ENCODE assay signal across 24 cellular contexts in the genomic region with DNA sequence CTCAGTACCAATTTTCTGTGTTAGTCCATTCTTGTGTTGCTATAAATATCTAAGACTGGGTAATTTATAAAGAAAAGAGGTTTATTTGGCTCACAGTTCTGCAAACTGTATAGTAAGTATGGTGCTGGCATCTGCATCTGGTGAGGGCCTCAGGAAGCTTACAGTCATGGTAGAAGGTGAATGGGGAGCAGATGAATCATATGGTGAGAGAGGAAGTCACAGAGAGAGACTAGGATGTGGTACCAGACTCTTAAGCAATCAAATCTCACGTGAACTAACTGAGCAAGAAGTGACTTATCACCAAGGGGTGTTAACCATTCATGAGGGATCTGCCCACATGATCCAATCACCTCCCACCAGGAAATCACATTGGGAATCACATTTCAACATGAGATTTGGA.
DNase-seq lines count a peak whose midpoint lies in the region; TF ChIP-seq lines count a peak whose summit lies in the region.
"Had no signal": no experiment of that assay in that cellular context is flagged by ENCODE, and none has a peak within 500 bp of the region (broad histone marks: within the 10 kb centered on the region; RNA-seq: fewer than 3 reads in every experiment).

No MANE protein-coding gene starts in this region.

- H3K36me3 ChIP-seq in endodermal cell (ENCODE audit: control insufficient read depth, insufficient read depth, low read length) (no peaks in the 10 kb centered on the region), SK-N-SH (replicated peaks in 1 of 2; ENCODE audit: control insufficient read depth in 1 of 2, insufficient read depth in 2 of 2, low read length in 1 of 2) (no peaks in the 10 kb centered on the region)
- H3K36me3 ChIP-seq: esophagus squamous epithelium, gastroesophageal sphincter, neural progenitor cell, stomach, tibial artery had no signal

- H3K36me3 Mint-ChIP-seq in endodermal cell (ENCODE audit: low read depth), result peaks cover 2% of the 10 kb centered on the region
- H3K36me3 Mint-ChIP-seq: brain; CD4-positive, CD25-positive, alpha-beta regulatory T cell; neural progenitor cell had no signal

- TF ChIP-seq RAD21 in SK-N-SH (IDR thresholded peaks at IDR 0.05; ENCODE audit: low read length), result no peak

- no peak overlapping the region for H2AFZ ChIP-seq in SK-N-SH (ENCODE audit: low read depth)
- H2AFZ ChIP-seq: neural progenitor cell had no signal

- WGBS in endodermal cell (ENCODE audit: insufficient coverage in 1 of 2, insufficient read length in 1 of 2), 2 experiments, result 86% methylated on average over 1 of the region's 1 CpG; no CpG with 5 or more reads in 1 of the 2 experiments
- WGBS in SK-N-SH (ENCODE audit: low lambda C conversion rate), result 80% methylated on average over 1 of the region's 1 CpG

- H3K4me2 ChIP-seq in SK-N-SH, result no peak overlapping the region
- H3K4me2 ChIP-seq: neural progenitor cell had no signal

- no peak for TF ChIP-seq EP300 in SK-N-SH (IDR thresholded peaks at IDR 0.05; ENCODE audit: borderline replicate concordance in 1 of 2, low read depth in 1 of 2, low read length in 1 of 2)

- H3K4me1 Mint-ChIP-seq in endodermal cell, result no peaks in the 10 kb centered on the region

- no peaks in the 10 kb centered on the region for H3K9me2 ChIP-seq in SK-N-SH

- POLR2A ChIA-PET in SK-N-SH (lab: Yijun Ruan, JAX), result no interaction called here

- peaks cover 16% of the 10 kb centered on the region for H3K9me3 ChIP-seq in endodermal cell (ENCODE audit: control insufficient read depth, low read length)
- no peaks in the 10 kb centered on the region for H3K9me3 ChIP-seq in SK-N-SH
- H3K9me3 ChIP-seq: gastroesophageal sphincter, tibial artery had no signal

- H3K27ac Mint-ChIP-seq in endodermal cell, result no peak overlapping the region
- H3K27ac Mint-ChIP-seq: activated CD4-positive, alpha-beta memory T cell treated with anti-CD3 and anti-CD28 coated beads, Interleukin-2, amount 10 ng/mL, durations not matched to agents 7 days and 5 days; brain; CD4-positive, CD25-positive, alpha-beta regulatory T cell; IgD-negative memory B cell; neural progenitor cell had no signal

- no peaks in the 10 kb centered on the region for H3K4me1 ChIP-seq in endodermal cell (ENCODE audit: control insufficient read depth, insufficient read depth, low read length)
- H3K4me1 ChIP-seq in SK-N-SH (ENCODE audit: control insufficient read depth in 1 of 2, insufficient read depth in 2 of 2, low read depth in 1 of 2, low read length in 1 of 2), result no peaks in the 10 kb centered on the region
- H3K4me1 ChIP-seq: esophagus squamous epithelium, gastroesophageal sphincter, tibial artery had no signal

- peaks cover 24% of the 10 kb centered on the region for H3K9me3 Mint-ChIP-seq in endodermal cell

- H3F3A ChIP-seq in SK-N-SH (replicated peaks; ENCODE audit: insufficient read depth), result no peaks in the 10 kb centered on the region

- H3K27me3 Mint-ChIP-seq in endodermal cell (ENCODE audit: insufficient read depth), result no peaks in the 10 kb centered on the region
- H3K27me3 Mint-ChIP-seq: brain, IgD-negative memory B cell had no signal

- H3K9ac ChIP-seq in endodermal cell (ENCODE audit: extremely low read depth, low read length, poor library complexity, severe bottlenecking) (no peak overlapping the region), SK-N-SH (no peak overlapping the region)
- H3K9ac ChIP-seq: neural progenitor cell had no signal

- H3K79me2 ChIP-seq in SK-N-SH (ENCODE audit: insufficient read depth), result no peaks in the 10 kb centered on the region

- TF ChIP-seq CTCF in HL-60 (IDR thresholded peaks at IDR 0.05; ENCODE audit: insufficient read depth, low read length), result no peak
- TF ChIP-seq CTCF in endodermal cell (conservative IDR thresholded peaks at IDR 0.05), result no peak
- no peak for TF ChIP-seq CTCF in SK-N-SH (IDR thresholded peaks at IDR 0.05)

- no peaks in the 10 kb centered on the region for H4K20me1 ChIP-seq in SK-N-SH (ENCODE audit: insufficient read depth)

- H3K27me3 ChIP-seq in HL-60 (ENCODE audit: insufficient read depth, poor library complexity, severe bottlenecking), result no peaks in the 10 kb centered on the region
- H3K27me3 ChIP-seq in endodermal cell (ENCODE audit: control insufficient read depth, insufficient read depth, low read length, poor library complexity, severe bottlenecking), result no peaks in the 10 kb centered on the region
- no peaks in the 10 kb centered on the region for H3K27me3 ChIP-seq in SK-N-SH (ENCODE audit: insufficient read depth)
- H3K27me3 ChIP-seq: esophagus squamous epithelium, gastroesophageal sphincter, neural progenitor cell, stomach, tibial artery had no signal

- CTCF ChIA-PET in SK-N-SH (lab: Yijun Ruan, JAX), result interaction anchor here (1.2 to 1.6 kb wide), 2 partner anchors 103 to 148 kb away, joined by 3 to 4 read pairs; no protein-coding TSS in a partner anchor

- DNase-seq in AML-193 (lab: John Stamatoyannopoulos, UW) (peak; percentile 18 to 31), HL-60 (ENCODE audit: low read depth in 1 of 2, low spot score in 1 of 2) (peak; percentile 82 to 94), RKO (ENCODE audit: low spot score) (peak; percentile 66), iris pigment epithelial cell (ENCODE audit: low read depth) (peak; percentile 35), DMS153 (lab: John Stamatoyannopoulos, UW) (no peak), endodermal cell (no peak), SK-N-SH (no peak), cerebellum (ENCODE audit: low spot score) (no peak)
- DNase-seq: activated CD4-positive, alpha-beta memory T cell treated with anti-CD3 and anti-CD28 coated beads, Interleukin-2, amount 10 ng/mL, durations not matched to agents 7 days and 5 days; CD4-positive, CD25-positive, alpha-beta regulatory T cell; esophagus squamous epithelium; hypothalamus; NCI-H146; NCI-H510A; right cardiac atrium; stimulated activated CD4-positive, alpha-beta T cell treated with anti-CD3 and anti-CD28 coated beads, Interleukin-12 subunit alpha, Interleukin-12 subunit beta, amount 100 ng/mL, for 4 hours; stomach; T-helper 9 cell; tibial artery had no signal

- H3K4me3 ChIP-seq in HL-60 (replicated peaks; ENCODE audit: insufficient read depth, low read length) (no peak overlapping the region), endodermal cell (ENCODE audit: low read length) (no peak overlapping the region), SK-N-SH (ENCODE audit: low read depth in 2 of 2, low read length in 1 of 2) (no peak overlapping the region)
- H3K4me3 ChIP-seq: esophagus squamous epithelium, gastroesophageal sphincter, neural progenitor cell, stomach, tibial artery had no signal

- H3K27ac ChIP-seq in HL-60 (replicated peaks) (peak overlapping the region; percentile 78), endodermal cell (ENCODE audit: low read depth, low read length) (no peak overlapping the region), SK-N-SH (ENCODE audit: low read depth in 2 of 2, low read length in 1 of 2) (no peak overlapping the region)
- H3K27ac ChIP-seq: esophagus squamous epithelium, gastroesophageal sphincter, neural progenitor cell, RWPE1, stomach, tibial artery had no signal

- H3K4me3 Mint-ChIP-seq in endodermal cell, result no peak overlapping the region
- H3K4me3 Mint-ChIP-seq: activated CD4-positive, alpha-beta memory T cell treated with anti-CD3 and anti-CD28 coated beads, Interleukin-2, amount 10 ng/mL, durations not matched to agents 7 days and 5 days; brain; CD4-positive, CD25-positive, alpha-beta regulatory T cell; IgD-negative memory B cell; neural progenitor cell had no signal

TF ChIP-seq in SK-N-SH, 30 proteins besides CTCF, POLR2A, EP300 and RAD21 (continues in another document):
- TF ChIP-seq TAF1 (IDR thresholded peaks at IDR 0.05; ENCODE audit: borderline replicate concordance, low read depth, low read length) (no peak), RXRA (IDR thresholded peaks at IDR 0.05; ENCODE audit: borderline replicate concordance, low read depth) (no peak), JUND (IDR thresholded peaks at IDR 0.05) (no peak), CHD2 (IDR thresholded peaks at IDR 0.05; ENCODE audit: low read length, partially characterized antibody) (no peak), FOXJ3 (CRISPR knock-in tag; IDR thresholded peaks at IDR 0.05) (no peak), IRF3 (IDR thresholded peaks at IDR 0.05; ENCODE audit: low read depth, low read length) (no peak), MXI1 (IDR thresholded peaks at IDR 0.05; ENCODE audit: low read depth, low read length) (no peak)
- TF ChIP-seq, protein P1, sequence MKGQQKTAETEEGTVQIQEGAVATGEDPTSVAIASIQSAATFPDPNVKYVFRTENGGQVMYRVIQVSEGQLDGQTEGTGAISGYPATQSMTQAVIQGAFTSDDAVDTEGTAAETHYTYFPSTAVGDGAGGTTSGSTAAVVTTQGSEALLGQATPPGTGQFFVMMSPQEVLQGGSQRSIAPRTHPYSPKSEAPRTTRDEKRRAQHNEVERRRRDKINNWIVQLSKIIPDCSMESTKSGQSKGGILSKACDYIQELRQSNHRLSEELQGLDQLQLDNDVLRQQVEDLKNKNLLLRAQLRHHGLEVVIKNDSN (IDR thresholded peaks at IDR 0.05; ENCODE audit: borderline replicate concordance, low read depth), result no peak

Comparison
In these comparisons a context has a peak if more than half of its experiments do, and no peak if none do; other contexts are left out.
1. DNase-seq: peak in AML-193 (2 of 2), HL-60 (2 of 2), RKO (single experiment) and iris pigment epithelial cell (single experiment); none in DMS153 (single experiment), endodermal cell (single experiment), SK-N-SH (single experiment) and cerebellum (single experiment).